In genomic region chr19:52007805-52008557, GRCh38 we compare ENCODE assay signal across 1 cellular context.
TF ChIP-seq lines count a peak whose summit lies in the region.

Gene ZNF615, minus strand, starts transcription at chr19:52008211. Its CDS starts 4,500 bp downstream, at chr19:52003711.

TF ChIP-seq in HepG2, 621 proteins besides CTCF, POLR2A, EP300 and RAD21 (continued from another document and continues in another):
- TF ChIP-seq, protein P1, sequence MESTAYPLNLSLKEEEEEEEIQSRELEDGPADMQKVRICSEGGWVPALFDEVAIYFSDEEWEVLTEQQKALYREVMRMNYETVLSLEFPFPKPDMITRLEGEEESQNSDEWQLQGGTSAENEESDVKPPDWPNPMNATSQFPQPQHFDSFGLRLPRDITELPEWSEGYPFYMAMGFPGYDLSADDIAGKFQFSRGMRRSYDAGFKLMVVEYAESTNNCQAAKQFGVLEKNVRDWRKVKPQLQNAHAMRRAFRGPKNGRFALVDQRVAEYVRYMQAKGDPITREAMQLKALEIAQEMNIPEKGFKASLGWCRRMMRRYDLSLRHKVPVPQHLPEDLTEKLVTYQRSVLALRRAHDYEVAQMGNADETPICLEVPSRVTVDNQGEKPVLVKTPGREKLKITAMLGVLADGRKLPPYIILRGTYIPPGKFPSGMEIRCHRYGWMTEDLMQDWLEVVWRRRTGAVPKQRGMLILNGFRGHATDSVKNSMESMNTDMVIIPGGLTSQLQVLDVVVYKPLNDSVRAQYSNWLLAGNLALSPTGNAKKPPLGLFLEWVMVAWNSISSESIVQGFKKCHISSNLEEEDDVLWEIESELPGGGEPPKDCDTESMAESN (CRISPR knock-in tag; conservative IDR thresholded peaks at IDR 0.05): peak; percentile 31; the same call in 1 of the 2 replicates
- TF ChIP-seq PREB (CRISPR knock-in tag; IDR thresholded peaks at IDR 0.05) (no peak), NONO (IDR thresholded peaks at IDR 0.05) (no peak), NONO (CRISPR knock-in tag; conservative IDR thresholded peaks at IDR 0.05) (peak; percentile 82; the same call in 1 of the 2 replicates), DRAP1 (CRISPR knock-in tag; IDR thresholded peaks at IDR 0.05) (peak; percentile 43; the same call in 1 of the 2 replicates), RBFOX2 (IDR thresholded peaks at IDR 0.05; ENCODE audit: low read depth, low read length) (peak; percentile 49), MZF1 (CRISPR knock-in tag; IDR thresholded peaks at IDR 0.05; ENCODE audit: borderline replicate concordance) (no peak), ZNF501 (CRISPR knock-in tag; IDR thresholded peaks at IDR 0.05) (peak; percentile 75; the same call in 1 of the 2 replicates), CEBPG (CRISPR knock-in tag; IDR thresholded peaks at IDR 0.05) (peak; percentile 16; the same call in 1 of the 2 replicates), ARHGAP35 (CRISPR knock-in tag; IDR thresholded peaks at IDR 0.05; ENCODE audit: borderline replicate concordance) (peak; percentile 37; the same call in 1 of the 2 replicates), PAXIP1 (CRISPR knock-in tag; conservative IDR thresholded peaks at IDR 0.05) (peak; percentile 53; the same call in 1 of the 2 replicates), ZNF772 (CRISPR knock-in tag; IDR thresholded peaks at IDR 0.05) (no peak), ZNF230 (CRISPR knock-in tag; IDR thresholded peaks at IDR 0.05) (0 out of 2 replicates have a peak, but pooled peaks have one; percentile 21), ZNF607 (CRISPR knock-in tag; IDR thresholded peaks at IDR 0.05; ENCODE audit: borderline replicate concordance) (no peak), ZSCAN29 (CRISPR knock-in tag; conservative IDR thresholded peaks at IDR 0.05) (peak; percentile 78), MED1 (CRISPR knock-in tag; IDR thresholded peaks at IDR 0.05) (peak; percentile 45; the same call in 1 of the 2 replicates), TRIM22 (IDR thresholded peaks at IDR 0.05) (no peak), TFAP4 (IDR thresholded peaks at IDR 0.05; ENCODE audit: borderline replicate concordance, low read depth) (no peak), HNF4G (IDR thresholded peaks at IDR 0.05; ENCODE audit: borderline replicate concordance, low read depth, low read length) (no peak; the same call in 1 of the 2 replicates), HNF4G (CRISPR knock-in tag; IDR thresholded peaks at IDR 0.05; ENCODE audit: borderline replicate concordance, low read depth) (peak; percentile 47; the same call in 1 of the 2 replicates), FOXK1 (CRISPR knock-in tag; IDR thresholded peaks at IDR 0.05; ENCODE audit: borderline replicate concordance, low read depth) (peak; percentile 91), RFX3 (CRISPR knock-in tag; IDR thresholded peaks at IDR 0.05) (no peak), CBX1 (IDR thresholded peaks at IDR 0.05; ENCODE audit: low read depth) (peak; percentile 35), ZNF616 (CRISPR knock-in tag; IDR thresholded peaks at IDR 0.05; ENCODE audit: low read depth) (no peak), ZNF652 (CRISPR knock-in tag; IDR thresholded peaks at IDR 0.05; ENCODE audit: borderline replicate concordance, low read depth) (no peak), HINFP (CRISPR knock-in tag; IDR thresholded peaks at IDR 0.05; ENCODE audit: low read depth) (0 out of 2 replicates have a peak, but pooled peaks have one; percentile 11), ZNF3 (CRISPR knock-in tag; IDR thresholded peaks at IDR 0.05) (no peak), ZNF343 (CRISPR knock-in tag; IDR thresholded peaks at IDR 0.05) (0 out of 2 replicates have a peak, but pooled peaks have one; percentile 27), ZNF329 (CRISPR knock-in tag; IDR thresholded peaks at IDR 0.05; ENCODE audit: low read depth) (0 out of 2 replicates have a peak, but pooled peaks have one; percentile 41), ZNF335 (CRISPR knock-in tag; IDR thresholded peaks at IDR 0.05) (peak; percentile 94), MAFK (conservative IDR thresholded peaks at IDR 0.05 in 1 of 2, IDR thresholded peaks at IDR 0.05 in 1 of 2; ENCODE audit: low read length in 2 of 2) (no peak)
- TF ChIP-seq, protein P2, sequence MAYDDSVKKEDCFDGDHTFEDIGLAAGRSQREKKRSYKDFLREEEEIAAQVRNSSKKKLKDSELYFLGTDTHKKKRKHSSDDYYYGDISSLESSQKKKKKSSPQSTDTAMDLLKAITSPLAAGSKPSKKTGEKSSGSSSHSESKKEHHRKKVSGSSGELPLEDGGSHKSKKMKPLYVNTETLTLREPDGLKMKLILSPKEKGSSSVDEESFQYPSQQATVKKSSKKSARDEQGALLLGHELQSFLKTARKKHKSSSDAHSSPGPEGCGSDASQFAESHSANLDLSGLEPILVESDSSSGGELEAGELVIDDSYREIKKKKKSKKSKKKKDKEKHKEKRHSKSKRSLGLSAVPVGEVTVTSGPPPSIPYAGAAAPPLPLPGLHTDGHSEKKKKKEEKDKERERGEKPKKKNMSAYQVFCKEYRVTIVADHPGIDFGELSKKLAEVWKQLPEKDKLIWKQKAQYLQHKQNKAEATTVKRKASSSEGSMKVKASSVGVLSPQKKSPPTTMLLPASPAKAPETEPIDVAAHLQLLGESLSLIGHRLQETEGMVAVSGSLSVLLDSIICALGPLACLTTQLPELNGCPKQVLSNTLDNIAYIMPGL (CRISPR knock-in tag; IDR thresholded peaks at IDR 0.05; ENCODE audit: borderline replicate concordance in 1 of 2, low read depth in 1 of 2): peak; percentile 50 to 73; a peak in 3 of 4 replicates
- TF ChIP-seq, protein P3, sequence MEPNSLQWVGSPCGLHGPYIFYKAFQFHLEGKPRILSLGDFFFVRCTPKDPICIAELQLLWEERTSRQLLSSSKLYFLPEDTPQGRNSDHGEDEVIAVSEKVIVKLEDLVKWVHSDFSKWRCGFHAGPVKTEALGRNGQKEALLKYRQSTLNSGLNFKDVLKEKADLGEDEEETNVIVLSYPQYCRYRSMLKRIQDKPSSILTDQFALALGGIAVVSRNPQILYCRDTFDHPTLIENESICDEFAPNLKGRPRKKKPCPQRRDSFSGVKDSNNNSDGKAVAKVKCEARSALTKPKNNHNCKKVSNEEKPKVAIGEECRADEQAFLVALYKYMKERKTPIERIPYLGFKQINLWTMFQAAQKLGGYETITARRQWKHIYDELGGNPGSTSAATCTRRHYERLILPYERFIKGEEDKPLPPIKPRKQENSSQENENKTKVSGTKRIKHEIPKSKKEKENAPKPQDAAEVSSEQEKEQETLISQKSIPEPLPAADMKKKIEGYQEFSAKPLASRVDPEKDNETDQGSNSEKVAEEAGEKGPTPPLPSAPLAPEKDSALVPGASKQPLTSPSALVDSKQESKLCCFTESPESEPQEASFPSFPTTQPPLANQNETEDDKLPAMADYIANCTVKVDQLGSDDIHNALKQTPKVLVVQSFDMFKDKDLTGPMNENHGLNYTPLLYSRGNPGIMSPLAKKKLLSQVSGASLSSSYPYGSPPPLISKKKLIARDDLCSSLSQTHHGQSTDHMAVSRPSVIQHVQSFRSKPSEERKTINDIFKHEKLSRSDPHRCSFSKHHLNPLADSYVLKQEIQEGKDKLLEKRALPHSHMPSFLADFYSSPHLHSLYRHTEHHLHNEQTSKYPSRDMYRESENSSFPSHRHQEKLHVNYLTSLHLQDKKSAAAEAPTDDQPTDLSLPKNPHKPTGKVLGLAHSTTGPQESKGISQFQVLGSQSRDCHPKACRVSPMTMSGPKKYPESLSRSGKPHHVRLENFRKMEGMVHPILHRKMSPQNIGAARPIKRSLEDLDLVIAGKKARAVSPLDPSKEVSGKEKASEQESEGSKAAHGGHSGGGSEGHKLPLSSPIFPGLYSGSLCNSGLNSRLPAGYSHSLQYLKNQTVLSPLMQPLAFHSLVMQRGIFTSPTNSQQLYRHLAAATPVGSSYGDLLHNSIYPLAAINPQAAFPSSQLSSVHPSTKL (CRISPR knock-in tag; IDR thresholded peaks at IDR 0.05): peak; percentile 15
- TF ChIP-seq, protein P4, sequence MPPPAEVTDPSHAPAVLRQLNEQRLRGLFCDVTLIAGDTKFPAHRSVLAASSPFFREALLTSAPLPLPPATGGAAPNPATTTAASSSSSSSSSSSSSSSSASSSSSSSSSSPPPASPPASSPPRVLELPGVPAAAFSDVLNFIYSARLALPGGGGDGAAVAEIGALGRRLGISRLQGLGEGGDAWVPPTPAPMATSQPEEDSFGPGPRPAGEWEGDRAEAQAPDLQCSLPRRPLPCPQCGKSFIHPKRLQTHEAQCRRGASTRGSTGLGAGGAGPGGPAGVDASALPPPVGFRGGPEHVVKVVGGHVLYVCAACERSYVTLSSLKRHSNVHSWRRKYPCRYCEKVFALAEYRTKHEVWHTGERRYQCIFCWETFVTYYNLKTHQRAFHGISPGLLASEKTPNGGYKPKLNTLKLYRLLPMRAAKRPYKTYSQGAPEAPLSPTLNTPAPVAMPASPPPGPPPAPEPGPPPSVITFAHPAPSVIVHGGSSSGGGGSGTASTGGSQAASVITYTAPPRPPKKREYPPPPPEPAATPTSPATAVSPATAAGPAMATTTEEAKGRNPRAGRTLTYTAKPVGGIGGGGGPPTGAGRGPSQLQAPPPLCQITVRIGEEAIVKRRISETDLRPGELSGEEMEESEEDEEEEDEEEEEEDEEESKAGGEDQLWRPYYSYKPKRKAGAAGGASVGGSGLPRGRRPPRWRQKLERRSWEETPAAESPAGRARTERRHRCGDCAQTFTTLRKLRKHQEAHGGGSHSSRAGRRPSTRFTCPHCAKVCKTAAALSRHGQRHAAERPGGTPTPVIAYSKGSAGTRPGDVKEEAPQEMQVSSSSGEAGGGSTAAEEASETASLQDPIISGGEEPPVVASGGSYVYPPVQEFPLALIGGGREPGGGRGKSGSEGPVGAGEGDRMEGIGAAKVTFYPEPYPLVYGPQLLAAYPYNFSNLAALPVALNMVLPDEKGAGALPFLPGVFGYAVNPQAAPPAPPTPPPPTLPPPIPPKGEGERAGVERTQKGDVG (CRISPR knock-in tag; IDR thresholded peaks at IDR 0.05; ENCODE audit: borderline replicate concordance): no peak; the same call in 1 of the 2 replicates
